In the genomic region with DNA sequence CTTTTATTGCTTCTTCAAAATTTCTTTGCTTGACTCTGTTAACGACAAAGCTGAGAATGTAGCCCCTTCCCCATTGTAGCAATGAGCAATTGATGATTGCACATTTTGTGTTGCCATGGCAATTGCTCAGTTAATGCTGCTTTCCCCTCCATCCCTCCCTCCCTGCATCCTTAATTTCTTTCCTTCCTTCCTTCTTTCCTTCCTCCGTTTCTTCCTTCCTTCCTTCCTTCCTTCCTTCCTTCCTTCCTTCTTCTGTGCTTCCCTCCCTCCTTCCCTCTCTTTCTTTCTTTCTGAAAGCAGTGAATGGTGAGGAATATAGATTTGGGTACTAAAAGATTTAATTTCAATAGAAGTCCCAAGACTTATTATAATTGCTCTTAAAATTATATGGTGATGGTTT, we compare ENCODE assay signal across 6 cellular contexts.
"Had no signal": no experiment of that assay in that cellular context is flagged by ENCODE, and none has a peak within 500 bp of the region (broad histone marks: within the 10 kb centered on the region; RNA-seq: fewer than 3 reads in every experiment).

No MANE protein-coding gene starts in this region.

- H3K27ac ChIP-seq: GM23248 had no signal

- H3K4me1 ChIP-seq: HAP-1 had no signal

- ATAC-seq: HCT116 had no signal

- H2AFZ ChIP-seq: GM23248 had no signal

- DNase-seq: GM23248, GOT3, H7, KG1 had no signal

- H3K9ac ChIP-seq: GM23248 had no signal

- H3K36me3 ChIP-seq: HAP-1 had no signal

- H3K4me3 ChIP-seq: GM23248, HAP-1 had no signal

- H3K9me3 ChIP-seq: HAP-1 had no signal
